ENCODE assay signal across 9 cellular contexts in the genomic region with DNA sequence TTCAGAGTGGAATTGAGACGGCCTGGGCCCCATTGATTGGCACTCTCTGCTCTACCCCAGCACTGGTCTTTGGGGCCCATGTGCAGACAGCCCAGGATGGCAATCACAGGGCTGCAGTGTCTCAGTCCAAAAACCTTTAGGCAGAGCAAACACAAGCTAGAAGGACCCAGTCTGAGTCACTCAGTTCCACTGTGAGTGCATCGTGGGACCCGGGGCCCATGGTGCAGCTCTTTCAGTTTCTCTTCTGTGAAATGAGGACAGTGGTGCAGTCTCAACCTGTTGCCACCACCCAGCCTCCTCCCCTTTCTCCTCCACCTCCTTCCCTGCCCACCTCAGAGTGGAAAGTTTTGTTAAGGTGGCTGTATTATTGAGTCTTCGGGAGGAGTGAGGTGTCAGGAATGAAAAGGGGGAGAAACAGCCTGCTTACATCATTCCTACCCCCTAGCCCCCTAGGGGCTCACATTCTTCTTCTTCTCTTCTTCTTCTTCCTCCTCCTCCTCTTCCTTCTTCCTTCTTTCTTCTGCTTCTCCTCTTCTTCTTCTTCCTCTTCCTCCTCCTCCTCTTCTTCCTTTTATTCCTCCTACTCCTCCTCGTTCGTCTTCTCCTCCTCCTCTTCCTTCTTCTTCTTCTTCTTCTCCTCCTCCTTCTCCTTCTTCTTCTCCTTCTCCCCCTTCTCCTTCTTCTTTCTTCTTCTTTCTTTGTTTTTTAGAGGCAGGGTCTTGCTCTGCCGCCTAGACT. TPM values are rescaled to one million over a fixed set of nuclear protein-coding genes. Genes with fewer than 3 reads are reported as not detected.
DNase-seq lines count a peak whose midpoint lies in the region; ATAC-seq, FAIRE-seq and TF ChIP-seq lines count a peak whose summit lies in the region.
"Had no signal": no experiment of that assay in that cellular context is flagged by ENCODE, and none has a peak within 500 bp of the region (broad histone marks: within the 10 kb centered on the region; RNA-seq: fewer than 3 reads in every experiment).

No MANE protein-coding gene starts in this region.

- H3K27me3 ChIP-seq in CD8-positive, alpha-beta memory T cell (ENCODE audit: insufficient read depth, low read length, poor library complexity, severe bottlenecking): no peaks in the 10 kb centered on the region
- H3K27me3 ChIP-seq in GM12878 (replicated peaks in 1 of 2; ENCODE audit: control insufficient read depth in 2 of 2, insufficient read depth in 2 of 2, low read length in 1 of 2) (no peaks in the 10 kb centered on the region), thymus (ENCODE audit: control insufficient read depth, insufficient read depth) (no peaks in the 10 kb centered on the region), Karpas-422 (ENCODE audit: low read length) (no peaks in the 10 kb centered on the region)
- H3K27me3 ChIP-seq: pancreas had no signal

- ATAC-seq in GM21717 (IDR thresholded peaks at IDR 0.05; ENCODE audit: unreplicated experiment): peak; percentile 96
- ATAC-seq in GM12878: peak; percentile 84
- ATAC-seq: pancreas had no signal

- H3K36me3 Mint-ChIP-seq in CD8-positive, alpha-beta memory T cell: no peaks in the 10 kb centered on the region

- BruUV-seq in GM12878 (replicated peaks; lab: Mats Ljungman, UMichigan): no TSS peak

- peak overlapping the region; percentile 22 for H3K27ac ChIP-seq in CD8-positive, alpha-beta memory T cell (ENCODE audit: low read depth, low read length)
- H3K27ac ChIP-seq in GM12878 (ENCODE audit: control insufficient read depth, insufficient read depth) (peak overlapping the region; percentile 28), thymus (ENCODE audit: low read depth) (peak overlapping the region; percentile 64), Karpas-422 (ENCODE audit: low read length) (no peak overlapping the region)
- H3K27ac ChIP-seq: pancreas had no signal

- H3K9me2 ChIP-seq in Karpas-422 (replicated peaks; ENCODE audit: insufficient read depth, low read length): no peaks in the 10 kb centered on the region

- H3K4me2 ChIP-seq in GM12878 (ENCODE audit: control insufficient read depth, insufficient read depth) (peak overlapping the region; percentile 63), Karpas-422 (ENCODE audit: low read depth, low read length, poor library complexity, severe bottlenecking) (no peak overlapping the region)

- H3K9me3 ChIP-seq in CD8-positive, alpha-beta memory T cell (ENCODE audit: low read length): no peaks in the 10 kb centered on the region
- H3K9me3 ChIP-seq in GM12878 (replicated peaks; ENCODE audit: control insufficient read depth, insufficient read depth, low read length): no peaks in the 10 kb centered on the region; the same call in 2 of the 3 replicates
- H3K9me3 ChIP-seq in thymus (ENCODE audit: control insufficient read depth): no peaks in the 10 kb centered on the region
- no peaks in the 10 kb centered on the region for H3K9me3 ChIP-seq in Karpas-422 (ENCODE audit: low read length)
- H3K9me3 ChIP-seq: pancreas had no signal

- H3K9me3 Mint-ChIP-seq in CD8-positive, alpha-beta memory T cell: no peaks in the 10 kb centered on the region

- H3K9ac ChIP-seq in GM12878 (ENCODE audit: control insufficient read depth, insufficient read depth, low read length): 0 out of 2 replicates have a peak overlapping the region, but pooled peaks have one; percentile 8
- no peak overlapping the region for H3K9ac ChIP-seq in Karpas-422 (ENCODE audit: low read length)

- in situ Hi-C loops in GM12878 (cut with MboI): no loop called here

- intact Hi-C loops in GM12878 (cut with micrococcal nuclease; ENCODE audit: unreplicated experiment): no loop called here

- H3K36me3 ChIP-seq in CD8-positive, alpha-beta memory T cell (ENCODE audit: insufficient read depth, low read length): no peaks in the 10 kb centered on the region
- H3K36me3 ChIP-seq in GM12878 (ENCODE audit: control insufficient read depth in 2 of 2, insufficient read depth in 2 of 2, low read length in 1 of 2) (no peaks in the 10 kb centered on the region), thymus (ENCODE audit: control insufficient read depth, insufficient read depth) (no peaks in the 10 kb centered on the region), Karpas-422 (ENCODE audit: insufficient read depth, low read length) (no peaks in the 10 kb centered on the region)
- H3K36me3 ChIP-seq: pancreas had no signal

- H3K4me3 ChIP-seq in CD8-positive, alpha-beta memory T cell (ENCODE audit: low read length): peak overlapping the region; percentile 40
- H3K4me3 ChIP-seq in GM12878 (no peak overlapping the region), thymus (ENCODE audit: low read length) (no peak overlapping the region), Karpas-422 (ENCODE audit: low read length) (no peak overlapping the region)
- H3K4me3 ChIP-seq: pancreas had no signal

- H3K27me3 Mint-ChIP-seq in CD8-positive, alpha-beta memory T cell: no peaks in the 10 kb centered on the region

- H2AFZ ChIP-seq in GM12878 (ENCODE audit: control insufficient read depth, low read depth, low read length) (peak overlapping the region; percentile 75), Karpas-422 (ENCODE audit: low read length) (no peak overlapping the region)

- CTCF ChIA-PET in CD8-positive, alpha-beta memory T cell (lab: Charles Lee): interaction anchor here (1.8 to 4.3 kb wide), 3 partner anchors 14 to 92 kb away, joined by 5 to 40 read pairs (median 11); no protein-coding TSS in a partner anchor
- CTCF ChIA-PET in GM12878 (lab: Yijun Ruan, JAX): interaction anchor here (1.2 to 7.1 kb wide), 5 partner anchors 20 to 198 kb away, joined by 3 to 72 read pairs (median 34); partner anchors contain the start of gene CARD11

- DNase-seq in CD8-positive, alpha-beta memory T cell: peak; percentile 46 to 79 (median 59)
- DNase-seq in T follicular helper cell (ENCODE audit: low read depth) (peak; percentile 7), GM12878 (ENCODE audit: low read depth, low spot score) (no peak), NCI-H524 (lab: John Stamatoyannopoulos, UW) (no peak), Karpas-422 (no peak), nucleus accumbens (lab: John Stamatoyannopoulos, UW) (no peak)

- TF ChIP-seq EP300 in GM12878 (IDR thresholded peaks at IDR 0.05; ENCODE audit: borderline replicate concordance in 1 of 2, control insufficient read depth in 1 of 2, low read depth in 2 of 2, low read length in 2 of 2): no peak

- H3K4me3 Mint-ChIP-seq in CD8-positive, alpha-beta memory T cell: peak overlapping the region; percentile 5 to 89 (median 83)

- POLR2A ChIA-PET in CD8-positive, alpha-beta memory T cell (lab: Charles Lee): interaction anchor here (1.0 to 1.1 kb wide), 2 partner anchors 20 to 29 kb away, joined by 3 to 4 read pairs; partner anchors contain the start of gene CARD11
- POLR2A ChIA-PET in GM12878 (lab: Charles Lee): interaction anchor here (0.6 to 1.9 kb wide), 3 partner anchors 13 to 30 kb away, joined by 3 to 7 read pairs (median 3); partner anchors contain the start of gene CARD11

- RAD21 ChIA-PET in GM12878 (lab: Charles Lee; ENCODE audit: unreplicated experiment): interaction anchor here (0.7 to 4.3 kb wide), 6 partner anchors 11 to 197 kb away, joined by 3 to 32 read pairs (median 4); partner anchors contain the start of gene CARD11

- no peak for TF ChIP-seq CTCF in GM12878 (IDR thresholded peaks at IDR 0.05 in 2 of 3, conservative IDR thresholded peaks at IDR 0.05 in 1 of 3; ENCODE audit: control insufficient read depth in 2 of 3, extremely low read depth in 1 of 3, insufficient read depth in 1 of 3, low read depth in 3 of 3, low read length in 3 of 3)

- SMC1A ChIA-PET in GM12878 (lab: Charles Lee; ENCODE audit: uncharacterized antibody, unreplicated experiment): interaction anchor here (0.9 to 8.7 kb wide), 9 partner anchors 12 to 169 kb away, joined by 3 to 58 read pairs (median 4); partner anchors contain the start of gene CARD11

- peaks cover 50 to 61% (median 57%) of the 10 kb centered on the region in 3 donors for H3K4me1 Mint-ChIP-seq in CD8-positive, alpha-beta memory T cell

- H4K20me1 ChIP-seq in GM12878 (ENCODE audit: control insufficient read depth, insufficient read depth): no peaks in the 10 kb centered on the region
- H4K20me1 ChIP-seq in Karpas-422 (ENCODE audit: insufficient read depth, low read depth, low read length): no peaks in the 10 kb centered on the region

- no peak for TF ChIP-seq POLR2A in GM12878 (IDR thresholded peaks at IDR 0.05; ENCODE audit: low read depth, low read length)

- no peak for TF ChIP-seq RAD21 in GM12878 (IDR thresholded peaks at IDR 0.05; ENCODE audit: insufficient read depth, low read depth, low read length)

- FAIRE-seq in GM12878 (lab: Jason Lieb, UNC): peak; percentile 78
- FAIRE-seq: pancreas had no signal

- H3K79me2 ChIP-seq in GM12878 (ENCODE audit: control insufficient read depth, insufficient read depth, low read length) (no peaks in the 10 kb centered on the region), Karpas-422 (ENCODE audit: low read length) (no peaks in the 10 kb centered on the region)

- WGBS in GM12878 (ENCODE audit: insufficient coverage, insufficient replicate concordance, low lambda C conversion rate, missing lambda C conversion rate): 35% methylated on average over 7 of the region's 7 CpGs
- 55% methylated on average over 7 of the region's 7 CpGs for WGBS in thymus

- H3K4me1 ChIP-seq in CD8-positive, alpha-beta memory T cell (ENCODE audit: insufficient read depth, low read length): peaks cover 57% of the 10 kb centered on the region
- H3K4me1 ChIP-seq in GM12878 (ENCODE audit: control insufficient read depth, insufficient read depth, low read length) (peaks cover 42% of the 10 kb centered on the region), thymus (ENCODE audit: control insufficient read depth, insufficient read depth, low read length) (peaks cover 3% of the 10 kb centered on the region), Karpas-422 (ENCODE audit: low read length) (no peaks in the 10 kb centered on the region)
- H3K4me1 ChIP-seq: pancreas had no signal

- peak overlapping the region; percentile 71 to 99 (median 95) for H3K27ac Mint-ChIP-seq in CD8-positive, alpha-beta memory T cell

RNA-seq across cellular contexts. Expression of gene CARD11, which starts 19.5 kb away (rescaled TPM):
- total RNA-seq in CD8-positive, alpha-beta memory T cell: 10 to 100 TPM; 68.4 to 72.1 TPM
- 40.9 TPM for polyA plus RNA-seq in CD8-positive, alpha-beta memory T cell
- total RNA-seq in GM12878 (2013; cell fraction: nucleolus; rRNA removed): 46.5 and 53.8 TPM in 2 replicates
- 18.3 and 28.4 TPM in 2 replicates for total RNA-seq in GM12878 (2014; rRNA removed)
- 23.5 and 28.4 TPM in 2 replicates for total RNA-seq in GM12878 (2014; rRNA removed; fragmentation: Illumina TruSeq; extraction: Trizol)
- total RNA-seq in GM12878 (2021): 70.0 and 72.0 TPM in 2 replicates
- 18.4 TPM for polyA plus RNA-seq in GM12878 (2011; ENCODE audit: low read depth)
- 19.9 and 31.2 TPM in 2 replicates for polyA plus RNA-seq in GM12878 (2011; rRNA removed)
- polyA plus RNA-seq in GM12878 (2011; cell fraction: cytosol; rRNA removed): 32.6 and 36.0 TPM in 2 replicates
- polyA plus RNA-seq in GM12878 (2011; cell fraction: nucleus; rRNA removed): 86.8 and 97.1 TPM in 2 replicates
- 46.9 and 48.2 TPM in 2 replicates for polyA plus RNA-seq in GM12878 (2012)
- polyA plus RNA-seq in GM12878 (2014; fragmentation: Illumina TruSeq; extraction: Trizol): 15.2 and 32.9 TPM in 2 replicates
- under 1 TPM; 0.27 to 0.58 TPM for polyA plus RNA-seq in GM12878 (2014; fragmentation: Nextera tagmentation; extraction: Ambion mirVana)
- 45.8 and 52.9 TPM in 2 replicates for polyA plus RNA-seq in GM12878 (2014; rRNA removed)
- polyA plus RNA-seq in GM12878 (2016; fragmentation: Nextera tagmentation; extraction: Ambion mirVana): 10 to 100 TPM; 19.8 to 26.1 TPM
- polyA minus RNA-seq in GM12878 (2011; rRNA and poly(A)+ RNA removed): 44.2 and 46.8 TPM in 2 replicates
- polyA minus RNA-seq in GM12878 (2011; cell fraction: cytosol; rRNA and poly(A)+ RNA removed): 18.7 and 18.8 TPM in 2 replicates
- 21.8 and 36.0 TPM in 2 replicates for polyA minus RNA-seq in GM12878 (2011; cell fraction: nucleus; rRNA and poly(A)+ RNA removed)
- polyA plus RNA-seq in thymus: 19.4 TPM
- 38.5 and 87.2 TPM in 2 replicates for total RNA-seq in Karpas-422 (2014; rRNA removed; shearing (Covaris generic); ENCODE audit: low replicate concordance)

Comparison
In these comparisons a context has a peak if more than half of its experiments do, and no peak if none do; other contexts are left out.
1. DNase-seq: peak in CD8-positive, alpha-beta memory T cell (5 of 5) and T follicular helper cell (single experiment); none in GM12878 (single experiment), NCI-H524 (0 of 2), Karpas-422 (single experiment) and nucleus accumbens (0 of 56).